In genomic region chrX:55489315-55490009, GRCh38 we compare ENCODE assay signal across 8 cellular contexts. TPM values are rescaled to one million over a fixed set of nuclear protein-coding genes. Genes with fewer than 3 reads are reported as not detected.
DNase-seq lines count a peak whose midpoint lies in the region.

USP51 (minus strand) TSS chrX:55489848; CDS start chrX:55488939, 909 bp downstream.

- peak; percentile 25 to 62 for DNase-seq in NCI-H526 (lab: John Stamatoyannopoulos, UW)
- DNase-seq in NCI-H526 treated with DMSO at 0.1 percent for 48 hours (lab: John Stamatoyannopoulos, UW), result no peak
- peak in 1 of 2 experiments; percentile 45 for DNase-seq in HAP-1 (ENCODE audit: low spot score in 2 of 2)
- peak; percentile 14 for DNase-seq in NCI-H1105 treated with DMSO at 0.1 percent for 48 hours (lab: John Stamatoyannopoulos, UW)
- peak; percentile 13 for DNase-seq in activated effector memory CD4-positive, alpha-beta T cell treated with Interleukin-2 at 50 U/mL for 16 hours
- peak; percentile 28 for DNase-seq in germinal center (ENCODE audit: low spot score)
- DNase-seq in neuronal stem cell (ENCODE audit: low spot score), result peak; percentile 42
- no peak for DNase-seq in NCI-H446 treated with DMSO at 0.1 percent for 48 hours (lab: John Stamatoyannopoulos, UW)

- no peaks in the 10 kb centered on the region for H3K9me3 ChIP-seq in HAP-1
- H3K9me3 ChIP-seq in neuronal stem cell (replicated peaks in 1 of 2; ENCODE audit: control insufficient read depth in 2 of 2, insufficient read depth in 1 of 2, low read depth in 1 of 2, low read length in 2 of 2), result no peaks in the 10 kb centered on the region

- WGBS in neuronal stem cell (ENCODE audit: extremely low coverage in 2 of 2, insufficient read length in 2 of 2, insufficient replicate concordance in 1 of 2), 2 donors, result no CpG with 5 or more reads among the region's 34 CpGs

- H3K4me3 ChIP-seq in HAP-1, result peak within 1 kb of the TSS; percentile 50
- H3K4me3 ChIP-seq in neuronal stem cell (ENCODE audit: low read length in 2 of 2), result peak within 1 kb of the TSS in 1 of 2 donors; percentile 80

- H4K8ac ChIP-seq in neuronal stem cell (ENCODE audit: low read depth, low read length), result no peak within 1 kb of the TSS

- H2BK5ac ChIP-seq in neuronal stem cell (ENCODE audit: low read length), result peak within 1 kb of the TSS; percentile 82

- H3K79me1 ChIP-seq in neuronal stem cell (ENCODE audit: low read depth, low read length), result no peaks in the 10 kb centered on the region

- H3K23ac ChIP-seq in neuronal stem cell (ENCODE audit: low read depth, low read length, poor library complexity), result peak within 1 kb of the TSS; percentile 20

- H2BK12ac ChIP-seq in neuronal stem cell (ENCODE audit: low read length), result no peak within 1 kb of the TSS

- H3K36me3 ChIP-seq in HAP-1 (replicated peaks), result no peaks in the 10 kb centered on the region; the same call in 1 of the 2 replicates
- peaks cover 0 to 4% of the 10 kb centered on the region in 2 donors for H3K36me3 ChIP-seq in neuronal stem cell (replicated peaks in 1 of 2; ENCODE audit: control insufficient read depth in 2 of 2, insufficient read depth in 2 of 2, low read length in 2 of 2)

- H2AK5ac ChIP-seq in neuronal stem cell (ENCODE audit: low read depth, low read length), result no peak within 1 kb of the TSS

- no peak within 1 kb of the TSS for H3K14ac ChIP-seq in neuronal stem cell (ENCODE audit: low read length)

- no peaks in the 10 kb centered on the region for H3K27me3 ChIP-seq in HAP-1 (ENCODE audit: low read depth)
- H3K27me3 ChIP-seq in neuronal stem cell (ENCODE audit: control insufficient read depth in 3 of 3, insufficient read depth in 3 of 3, low read depth in 1 of 3, low read length in 3 of 3), result no peaks in the 10 kb centered on the region

- H2BK15ac ChIP-seq in neuronal stem cell (ENCODE audit: low read length), result no peak within 1 kb of the TSS

- peak within 1 kb of the TSS; percentile 62 for H3K4me2 ChIP-seq in neuronal stem cell (ENCODE audit: insufficient read depth, low read length, poor library complexity, severe bottlenecking)

- H3K4me1 ChIP-seq in HAP-1, result peaks cover 4% of the 10 kb centered on the region
- H3K4me1 ChIP-seq in neuronal stem cell (ENCODE audit: control insufficient read depth in 2 of 2, insufficient read depth in 1 of 2, low read depth in 1 of 2, low read length in 2 of 2), result peaks cover 0 to 3% of the 10 kb centered on the region in 2 donors

- in situ Hi-C loops in HAP-1 (cut with MboI; ENCODE audit: low sequenced_read_pairs), result no loop called here

- peak within 1 kb of the TSS; percentile 86 for H3K27ac ChIP-seq in neuronal stem cell (replicated peaks; ENCODE audit: low read length)

- peak within 1 kb of the TSS; percentile 77 for H3K9ac ChIP-seq in neuronal stem cell (ENCODE audit: low read depth, low read length, poor library complexity)

- no peak within 1 kb of the TSS for H3K4ac ChIP-seq in neuronal stem cell (ENCODE audit: low read length)

- H2BK120ac ChIP-seq in neuronal stem cell (ENCODE audit: low read depth, low read length), result no peak within 1 kb of the TSS

- peak within 1 kb of the TSS; percentile 89 for H3K18ac ChIP-seq in neuronal stem cell (ENCODE audit: low read length)

- no peak within 1 kb of the TSS for H2AFZ ChIP-seq in neuronal stem cell (ENCODE audit: low read length)

- no peak within 1 kb of the TSS for H4K91ac ChIP-seq in neuronal stem cell (ENCODE audit: low read depth, low read length, poor library complexity)

RNA-seq across cellular contexts. Expression of gene USP51, which starts in this region (rescaled TPM):
- 6.8 TPM for polyA plus RNA-seq in neuronal stem cell (2013, experiment 1 of 2)
- polyA plus RNA-seq in neuronal stem cell (2013, experiment 2 of 2), result 7.4 TPM

Comparison
In these comparisons a context has a peak if more than half of its experiments do, and no peak if none do; other contexts are left out.
1. DNase-seq: peak in NCI-H526 (2 of 2), NCI-H1105 treated with DMSO at 0.1 percent for 48 hours (single experiment), activated effector memory CD4-positive, alpha-beta T cell treated with Interleukin-2 at 50 U/mL for 16 hours (single experiment), germinal center (single experiment) and neuronal stem cell (single experiment); none in NCI-H526 treated with DMSO at 0.1 percent for 48 hours (single experiment) and NCI-H446 treated with DMSO at 0.1 percent for 48 hours (single experiment).